8 cellular contexts compared by ENCODE assay signal in the genomic region with DNA sequence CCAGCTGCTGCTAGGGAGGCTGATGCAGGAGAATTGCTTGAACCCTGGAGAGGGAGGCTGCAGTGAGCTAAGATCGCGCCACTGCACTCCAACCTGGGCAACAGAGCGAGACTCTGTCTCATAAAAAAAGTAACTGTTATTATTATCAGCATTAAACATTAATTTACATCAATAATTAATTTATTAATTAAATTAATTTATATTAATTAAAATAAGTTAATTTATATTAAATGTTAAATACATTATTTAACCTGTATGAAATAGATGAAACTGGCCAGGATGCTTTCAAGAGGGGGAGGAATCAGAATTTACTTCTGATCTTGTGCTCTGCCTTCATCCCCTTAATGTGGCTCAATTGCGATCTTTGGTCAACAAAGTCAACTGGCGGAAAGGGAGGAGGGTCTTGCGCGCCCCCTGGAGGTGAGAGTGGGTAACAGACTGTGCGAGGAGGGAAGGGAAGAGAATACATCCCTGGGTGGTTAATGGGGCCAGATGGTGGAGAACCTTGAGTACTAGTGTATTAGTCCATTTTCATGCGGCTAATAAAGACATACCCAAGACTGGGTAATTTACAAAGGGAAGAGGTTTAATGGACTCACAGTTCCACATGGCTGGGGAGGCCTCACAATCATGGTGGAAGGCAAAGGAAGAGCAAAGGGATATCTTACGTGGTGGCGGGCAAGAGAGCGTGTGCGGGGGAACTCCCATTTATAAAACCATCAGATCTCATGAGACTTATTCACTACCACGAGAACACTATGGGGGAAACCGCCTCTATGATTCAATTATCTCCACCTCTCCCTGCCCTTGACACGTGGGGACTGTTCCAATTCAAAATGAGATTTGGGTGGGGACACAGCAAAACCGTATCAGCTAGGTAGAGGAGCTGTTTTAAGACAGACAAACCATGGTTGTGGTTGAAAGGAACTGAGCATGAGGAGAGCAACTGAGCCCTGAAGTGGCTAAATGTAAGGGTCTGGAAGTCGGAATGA. TPM values are rescaled to one million over a fixed set of nuclear protein-coding genes. Genes with fewer than 3 reads are reported as not detected.
A peak's percentile ranks its signal among the peaks of the same experiment; 100 is the strongest.
DNase-seq lines count a peak whose midpoint lies in the region; ATAC-seq and TF ChIP-seq lines count a peak whose summit lies in the region.

No MANE protein-coding gene starts in this region.

- H3K36me3 Mint-ChIP-seq in natural killer cell treated with Interleukin-12 subunit alpha and Interleukin-12 subunit beta and Interleukin-15 and Interleukin-18, amount 100 ng/mL, for 72 hours = no peaks in the 10 kb centered on the region

- no peaks in the 10 kb centered on the region for H3K9me3 Mint-ChIP-seq in natural killer cell treated with Interleukin-12 subunit alpha and Interleukin-12 subunit beta and Interleukin-15 and Interleukin-18, amount 100 ng/mL, for 72 hours
- peaks cover 0 to 6% of the 10 kb centered on the region in 2 donors for H3K9me3 Mint-ChIP-seq in stimulated activated naive CD8-positive, alpha-beta T cell treated with anti-CD3 and anti-CD28 coated beads, Interleukin-15, amount 100 ng/mL, for 72 hours

- peaks cover 4 to 6% of the 10 kb centered on the region in 2 donors for H3K4me1 Mint-ChIP-seq in natural killer cell treated with Interleukin-12 subunit alpha and Interleukin-12 subunit beta and Interleukin-15 and Interleukin-18, amount 100 ng/mL, for 72 hours (ENCODE audit: low read depth in 2 of 2)
- H3K4me1 Mint-ChIP-seq in stimulated activated naive CD8-positive, alpha-beta T cell treated with anti-CD3 and anti-CD28 coated beads, Interleukin-15, amount 100 ng/mL, for 72 hours = peaks cover 18% of the 10 kb centered on the region

- H3K27ac Mint-ChIP-seq in natural killer cell treated with Interleukin-12 subunit alpha and Interleukin-12 subunit beta and Interleukin-15 and Interleukin-18, amount 100 ng/mL, for 72 hours = no peak overlapping the region
- H3K27ac Mint-ChIP-seq in stimulated activated naive CD8-positive, alpha-beta T cell treated with anti-CD3 and anti-CD28 coated beads, Interleukin-15, amount 100 ng/mL, for 72 hours = peak overlapping the region in 1 of 2 donors; percentile 1

- peaks cover 8 to 15% of the 10 kb centered on the region in 2 donors for H3K27me3 Mint-ChIP-seq in natural killer cell treated with Interleukin-12 subunit alpha and Interleukin-12 subunit beta and Interleukin-15 and Interleukin-18, amount 100 ng/mL, for 72 hours
- peaks cover 15% of the 10 kb centered on the region for H3K27me3 Mint-ChIP-seq in stimulated activated naive CD8-positive, alpha-beta T cell treated with anti-CD3 and anti-CD28 coated beads, Interleukin-15, amount 100 ng/mL, for 72 hours

- peak; percentile 91 for TF ChIP-seq CTCF in 22Rv1 (IDR thresholded peaks at IDR 0.05)

- H3K27ac ChIP-seq in 22Rv1 = no peak overlapping the region

- DNase-seq in NOMO-1 treated with dmso at 0.1 percent for 144 hours (lab: John Stamatoyannopoulos, UW; ENCODE audit: unreplicated experiment) = peak; percentile 49
- DNase-seq in activated CD8-positive, alpha-beta memory T cell treated with anti-CD3 and anti-CD28 coated beads, Interleukin-2, amount 50 U/mL, for 1 hour (ENCODE audit: extremely low read depth) = peak; percentile 13
- DNase-seq in natural killer cell treated with Interleukin-12 subunit alpha and Interleukin-12 subunit beta and Interleukin-15 and Interleukin-18, amount 100 ng/mL, for 72 hours (ENCODE audit: low spot score) = peak; percentile 82
- peak; percentile 73 to 78 for DNase-seq in stimulated activated naive CD8-positive, alpha-beta T cell treated with anti-CD3 and anti-CD28 coated beads, Interleukin-15, amount 100 ng/mL, for 72 hours

- ATAC-seq in GM18909 (IDR thresholded peaks at IDR 0.05; ENCODE audit: poor library complexity, unreplicated experiment) (peak; percentile 64), esophagus mucosa (peak; percentile 64), HG02970 (IDR thresholded peaks at IDR 0.05; ENCODE audit: low FRiP score, unreplicated experiment) (no peak)
- ATAC-seq in natural killer cell treated with Interleukin-12 subunit alpha and Interleukin-12 subunit beta and Interleukin-15 and Interleukin-18, amount 100 ng/mL, for 72 hours = peak; percentile 65 to 75
- ATAC-seq in stimulated activated naive CD8-positive, alpha-beta T cell treated with anti-CD3 and anti-CD28 coated beads, Interleukin-15, amount 100 ng/mL, for 72 hours = peak; percentile 61

- H3K4me3 Mint-ChIP-seq in natural killer cell treated with Interleukin-12 subunit alpha and Interleukin-12 subunit beta and Interleukin-15 and Interleukin-18, amount 100 ng/mL, for 72 hours = no peak overlapping the region
- H3K4me3 Mint-ChIP-seq in stimulated activated naive CD8-positive, alpha-beta T cell treated with anti-CD3 and anti-CD28 coated beads, Interleukin-15, amount 100 ng/mL, for 72 hours = no peak overlapping the region

RNA-seq across cellular contexts. Expression of gene CPPED1, which starts 15.7 kb away (rescaled TPM):
- 26.1 TPM for total RNA-seq in esophagus mucosa
- 10 to 100 TPM; 11.3 to 26.8 TPM for total RNA-seq in natural killer cell treated with Interleukin-12 subunit alpha and Interleukin-12 subunit beta and Interleukin-15 and Interleukin-18, amount 100 ng/mL, for 72 hours

Comparison
In these comparisons a context has a peak if more than half of its experiments do, and no peak if none do; other contexts are left out.
1. DNase-seq: peak in every context shown above with its lines; median percentile 82 in natural killer cell treated with Interleukin-12 subunit alpha and Interleukin-12 subunit beta and Interleukin-15 and Interleukin-18, amount 100 ng/mL, for 72 hours; 76 in stimulated activated naive CD8-positive, alpha-beta T cell treated with anti-CD3 and anti-CD28 coated beads, Interleukin-15, amount 100 ng/mL, for 72 hours; 49 in NOMO-1 treated with dmso at 0.1 percent for 144 hours; 13 in activated CD8-positive, alpha-beta memory T cell treated with anti-CD3 and anti-CD28 coated beads, Interleukin-2, amount 50 U/mL, for 1 hour.